In genomic region chr5:102700126-102700851, GRCh38 we compare ENCODE assay signal across 19 cellular contexts.
"Had no signal": no experiment of that assay in that cellular context is flagged by ENCODE, and none has a peak within 500 bp of the region (broad histone marks: within the 10 kb centered on the region; RNA-seq: fewer than 3 reads in every experiment).

No MANE protein-coding gene starts in this region.

- ATAC-seq: activated CD4-positive, alpha-beta T cell treated with anti-CD3 and anti-CD28 coated beads for 36 hours; lower lobe of right lung; natural killer cell; right lobe of liver; stimulated activated memory B cell treated with anti-CD40 and anti-IgM and Interleukin-4, amounts not matched to agents 10 μg/mL and 1 μg/mL and 100 μg/mL, for 72 hours had no signal

- H3K36me3 ChIP-seq: esophagus muscularis mucosa, lower lobe of right lung, ovary, right lobe of liver, thoracic aorta, upper lobe of left lung had no signal

- H3K27ac ChIP-seq: esophagus muscularis mucosa, lower lobe of right lung, ovary, right lobe of liver, thoracic aorta, upper lobe of left lung had no signal

- H3K4me1 ChIP-seq: esophagus muscularis mucosa, lower lobe of right lung, right lobe of liver, upper lobe of left lung had no signal

- H3K4me3 Mint-ChIP-seq: activated CD4-positive, alpha-beta T cell treated with anti-CD3 and anti-CD28 coated beads for 36 hours; activated naive CD8-positive, alpha-beta T cell; activated T-helper 1 cell treated with anti-CD3 and anti-CD28 coated beads, Interleukin-12 subunit alpha, Interleukin-12 subunit beta, Interleukin-2, Interleukin-4 antibody, amounts not matched to agents 30 ng/mL and 10 ng/mL and 1 ng/mL, durations not matched to agents 14 hours and 24 hours and 36 hours; natural killer cell; stimulated activated memory B cell treated with anti-CD40 and anti-IgM and Interleukin-4, amounts not matched to agents 10 μg/mL and 1 μg/mL and 100 μg/mL, for 72 hours had no signal

- H3K9me3 ChIP-seq: esophagus muscularis mucosa, lower lobe of right lung, ovary, right lobe of liver, thoracic aorta, upper lobe of left lung had no signal

- DNase-seq: activated CD4-positive, alpha-beta T cell treated with anti-CD3 and anti-CD28 coated beads for 36 hours; activated CD4-positive, alpha-beta T cell treated with anti-CD3 and anti-CD28 coated beads, Interleukin-2, amount 50 U/mL, for 48 hours; activated gamma-delta T cell treated with Interleukin-2 at 50 U/mL for 16 hours; amniotic stem cell; effector CD4-positive, alpha-beta T cell; foreskin fibroblast; glutamatergic neuron; hypothalamus; lower lobe of right lung; natural killer cell; ovary; right lobe of liver; stimulated activated CD4-positive, alpha-beta T cell treated with anti-CD3 and anti-CD28 coated beads, Interleukin-4, amount 100 ng/mL, for 4 hours had no signal

- H3K4me3 ChIP-seq: esophagus muscularis mucosa, lower lobe of right lung, ovary, right lobe of liver, thoracic aorta, upper lobe of left lung had no signal

- H3K27me3 Mint-ChIP-seq: activated CD4-positive, alpha-beta T cell treated with anti-CD3 and anti-CD28 coated beads for 36 hours; activated naive CD8-positive, alpha-beta T cell; stimulated activated memory B cell treated with anti-CD40 and anti-IgM and Interleukin-4, amounts not matched to agents 10 μg/mL and 1 μg/mL and 100 μg/mL, for 72 hours had no signal

- H3K27me3 ChIP-seq: esophagus muscularis mucosa, ovary, upper lobe of left lung had no signal

- H3K4me1 Mint-ChIP-seq: activated CD4-positive, alpha-beta T cell treated with anti-CD3 and anti-CD28 coated beads for 36 hours; natural killer cell; stimulated activated memory B cell treated with anti-CD40 and anti-IgM and Interleukin-4, amounts not matched to agents 10 μg/mL and 1 μg/mL and 100 μg/mL, for 72 hours had no signal

- H3K36me3 Mint-ChIP-seq: activated naive CD8-positive, alpha-beta T cell; natural killer cell; stimulated activated memory B cell treated with anti-CD40 and anti-IgM and Interleukin-4, amounts not matched to agents 10 μg/mL and 1 μg/mL and 100 μg/mL, for 72 hours had no signal

- H3K27ac Mint-ChIP-seq: activated CD4-positive, alpha-beta T cell treated with anti-CD3 and anti-CD28 coated beads for 36 hours; activated naive CD8-positive, alpha-beta T cell; activated T-helper 1 cell treated with anti-CD3 and anti-CD28 coated beads, Interleukin-12 subunit alpha, Interleukin-12 subunit beta, Interleukin-2, Interleukin-4 antibody, amounts not matched to agents 30 ng/mL and 10 ng/mL and 1 ng/mL, durations not matched to agents 14 hours and 24 hours and 36 hours; natural killer cell; stimulated activated memory B cell treated with anti-CD40 and anti-IgM and Interleukin-4, amounts not matched to agents 10 μg/mL and 1 μg/mL and 100 μg/mL, for 72 hours had no signal

- H3K9me3 Mint-ChIP-seq: activated T-helper 1 cell treated with anti-CD3 and anti-CD28 coated beads, Interleukin-12 subunit alpha, Interleukin-12 subunit beta, Interleukin-2, Interleukin-4 antibody, amounts not matched to agents 30 ng/mL and 10 ng/mL and 1 ng/mL, durations not matched to agents 14 hours and 24 hours and 36 hours; natural killer cell; stimulated activated memory B cell treated with anti-CD40 and anti-IgM and Interleukin-4, amounts not matched to agents 10 μg/mL and 1 μg/mL and 100 μg/mL, for 72 hours had no signal
